21 cellular contexts compared by ENCODE assay signal in genomic region chr19:1307755-1308303, GRCh38. TPM values are rescaled to one million over a fixed set of nuclear protein-coding genes. Genes with fewer than 3 reads are reported as not detected.
DNase-seq lines count a peak whose midpoint lies in the region; ATAC-seq, FAIRE-seq and TF ChIP-seq lines count a peak whose summit lies in the region.
"Had no signal": no experiment of that assay in that cellular context is flagged by ENCODE, and none has a peak within 500 bp of the region (broad histone marks: within the 10 kb centered on the region; RNA-seq: fewer than 3 reads in every experiment).

No MANE protein-coding gene starts in this region.

- no peaks in the 10 kb centered on the region for H3K4me1 ChIP-seq in CD8-positive, alpha-beta memory T cell (ENCODE audit: insufficient read depth, low read length)
- peaks cover 6 to 66% of the 10 kb centered on the region in 2 experiments for H3K4me1 ChIP-seq in K562 (replicated peaks in 1 of 2; ENCODE audit: control insufficient read depth in 2 of 2, insufficient read depth in 2 of 2, low read length in 2 of 2)
- no peaks in the 10 kb centered on the region for H3K4me1 ChIP-seq in aorta (ENCODE audit: control insufficient read depth in 1 of 2, insufficient read depth in 2 of 2, low read length in 2 of 2)
- H3K4me1 ChIP-seq: HAP-1 had no signal

- H3K9ac ChIP-seq in K562 (ENCODE audit: insufficient read depth in 1 of 2, low read depth in 2 of 2, low read length in 2 of 2) = peak overlapping the region; percentile 79 to 93

- H3K9me3 Mint-ChIP-seq in T-helper 2 cell treated with Interferon-gamma antibody and Interleukin-4, amounts not matched to agents 5 μg/mL and 100 μg/mL, for 36 hours = no peaks in the 10 kb centered on the region
- no peaks in the 10 kb centered on the region for H3K9me3 Mint-ChIP-seq in CD8-positive, alpha-beta memory T cell
- H3K9me3 Mint-ChIP-seq in glutamatergic neuron (ENCODE audit: unreplicated experiment) = peaks cover 2% of the 10 kb centered on the region
- H3K9me3 Mint-ChIP-seq: CD4-positive, CD25-positive, alpha-beta regulatory T cell; HFFc6 had no signal

- 29% methylated on average over 17 of the region's 20 CpGs for WGBS in K562 (ENCODE audit: insufficient coverage, low coverage, missing lambda C conversion rate)
- WGBS in aorta, 2 donors = 92% methylated on average over 19 to 20 of the region's 20 CpGs

- H3K36me3 ChIP-seq in CD8-positive, alpha-beta memory T cell (ENCODE audit: insufficient read depth, low read length) = no peaks in the 10 kb centered on the region
- no peaks in the 10 kb centered on the region for H3K36me3 ChIP-seq in K562 (ENCODE audit: control insufficient read depth, insufficient read depth, low read length)
- H3K36me3 ChIP-seq in aorta (ENCODE audit: control insufficient read depth in 1 of 2, insufficient read depth in 2 of 2, low read length in 1 of 2) = no peaks in the 10 kb centered on the region
- H3K36me3 ChIP-seq: BLaER1 treated with 17β-estradiol and CSF1 and Interleukin-3, amounts not matched to agents 10 nM and 100 nM; HAP-1 had no signal

- TF ChIP-seq POLR2A in K562 (conservative IDR thresholded peaks at IDR 0.05) = no peak

- H3K27me3 ChIP-seq in CD8-positive, alpha-beta memory T cell (ENCODE audit: insufficient read depth, low read length, poor library complexity, severe bottlenecking) = no peaks in the 10 kb centered on the region
- H3K27me3 ChIP-seq in K562 (ENCODE audit: control insufficient read depth in 2 of 2, insufficient read depth in 2 of 2, low read length in 2 of 2) (no peaks in the 10 kb centered on the region), aorta (ENCODE audit: control insufficient read depth in 1 of 2, insufficient read depth in 2 of 2, low read length in 1 of 2) (peaks cover 0 to 4% of the 10 kb centered on the region in 2 donors)

- peak overlapping the region; percentile 47 for H3K27ac ChIP-seq in CD8-positive, alpha-beta memory T cell (ENCODE audit: low read depth, low read length)
- peak overlapping the region; percentile 78 for H3K27ac ChIP-seq in K562 (ENCODE audit: extremely low read depth, low read depth, low read length)
- H3K27ac ChIP-seq in aorta (ENCODE audit: low read depth in 1 of 2, low read length in 2 of 2) = no peak overlapping the region
- H3K27ac ChIP-seq: BLaER1 treated with 17β-estradiol and CSF1 and Interleukin-3, amounts not matched to agents 10 nM and 100 nM; HL-60 had no signal

- ATAC-seq in K562 (peak; percentile 10), aorta (ENCODE audit: low FRiP score) (no peak)

- CTCF ChIA-PET in CD8-positive, alpha-beta memory T cell (lab: Charles Lee) = interaction anchor here (0.7 kb wide), 1 partner anchor 50 kb away, joined by 3 read pairs; no protein-coding TSS in a partner anchor
- CTCF ChIA-PET in K562 (lab: Yijun Ruan, JAX; ENCODE audit: low intra/inter-chr PET ratio) = interaction anchor here (1.0 kb wide), 1 partner anchor 8 kb away, joined by 3 read pairs; no protein-coding TSS in a partner anchor

- FAIRE-seq in K562 (lab: Jason Lieb, UNC) = no peak
- FAIRE-seq: G401.6, GM12892, H1 had no signal

- H3K27ac Mint-ChIP-seq in T-helper 2 cell treated with Interferon-gamma antibody and Interleukin-4, amounts not matched to agents 5 μg/mL and 100 μg/mL, for 36 hours = no peak overlapping the region
- no peak overlapping the region for H3K27ac Mint-ChIP-seq in CD8-positive, alpha-beta memory T cell
- no peak overlapping the region for H3K27ac Mint-ChIP-seq in glutamatergic neuron (ENCODE audit: unreplicated experiment)
- H3K27ac Mint-ChIP-seq: CD4-positive, CD25-positive, alpha-beta regulatory T cell; HFFc6 had no signal

- intact Hi-C loops in K562 (cut with micrococcal nuclease) (no loop called here), aorta (cut with DNase I) (no loop called here)

- no peak for DNase-seq in T-helper 2 cell treated with Interferon-gamma antibody and Interleukin-4, amounts not matched to agents 5 μg/mL and 100 μg/mL, for 36 hours (ENCODE audit: low spot score)
- DNase-seq in T-helper 2 cell (no peak), K562 (ENCODE audit: extremely low read depth in 1 of 4, low spot score in 3 of 4) (no peak), glutamatergic neuron (no peak), activated T-cell treated with anti-CD3 and anti-CD28 coated beads for 4 hours (no peak), aorta (no peak)
- no peak for DNase-seq in CD8-positive, alpha-beta memory T cell
- DNase-seq: ACHN; Calu3; CD4-positive, CD25-positive, alpha-beta regulatory T cell; DMS 273 treated with DMSO at 0.1 percent for 48 hours; DMS79 treated with DMSO at 0.1 percent for 48 hours; EL; HFFc6 had no signal

- POLR2A ChIA-PET in CD8-positive, alpha-beta memory T cell (lab: Charles Lee) = no interaction called here
- POLR2A ChIA-PET in K562 (lab: Yijun Ruan, JAX) = interaction anchor here (0.7 to 1.6 kb wide), 8 partner anchors 9 to 64 kb away, joined by 3 to 5 read pairs (median 4); no protein-coding TSS in a partner anchor

- in situ Hi-C loops in K562 (cut with MboI) = no loop called here

- H3K79me2 ChIP-seq in K562 (ENCODE audit: control insufficient read depth, insufficient read depth, low read length) = peaks cover 16% of the 10 kb centered on the region; the same call in 2 of the 3 replicates

- no peak for TF ChIP-seq RAD21 in Ishikawa (IDR thresholded peaks at IDR 0.05; ENCODE audit: low read depth)
- TF ChIP-seq RAD21 in K562 (CRISPR knock-in tag; conservative IDR thresholded peaks at IDR 0.05 in 1 of 2, IDR thresholded peaks at IDR 0.05 in 1 of 2) = no peak

- BruUV-seq in K562 (replicated peaks; lab: Mats Ljungman, UMichigan) = TSS peak; percentile 63

- no peaks in the 10 kb centered on the region for H3K9me1 ChIP-seq in K562 (ENCODE audit: control insufficient read depth, insufficient read depth, low read length)

- H3K4me1 Mint-ChIP-seq in T-helper 2 cell treated with Interferon-gamma antibody and Interleukin-4, amounts not matched to agents 5 μg/mL and 100 μg/mL, for 36 hours (ENCODE audit: low read depth) = no peaks in the 10 kb centered on the region
- H3K4me1 Mint-ChIP-seq in CD8-positive, alpha-beta memory T cell = no peaks in the 10 kb centered on the region
- no peaks in the 10 kb centered on the region for H3K4me1 Mint-ChIP-seq in glutamatergic neuron (ENCODE audit: low read depth, unreplicated experiment)
- H3K4me1 Mint-ChIP-seq: CD4-positive, CD25-positive, alpha-beta regulatory T cell had no signal

- H3K4me3 ChIP-seq in CD8-positive, alpha-beta memory T cell (ENCODE audit: low read length) = no peak overlapping the region
- H3K4me3 ChIP-seq in K562 (peak overlapping the region; percentile 56), aorta (ENCODE audit: low read length in 2 of 2) (no peak overlapping the region)
- H3K4me3 ChIP-seq: BLaER1 treated with 17β-estradiol and CSF1 and Interleukin-3, amounts not matched to agents 10 nM and 100 nM; HAP-1 had no signal

- H3K4me3 Mint-ChIP-seq in T-helper 2 cell treated with Interferon-gamma antibody and Interleukin-4, amounts not matched to agents 5 μg/mL and 100 μg/mL, for 36 hours = peak overlapping the region; percentile 32
- H3K4me3 Mint-ChIP-seq in CD8-positive, alpha-beta memory T cell = peak overlapping the region in 1 of 7 donors; percentile 32
- H3K4me3 Mint-ChIP-seq in glutamatergic neuron (ENCODE audit: unreplicated experiment) = no peak overlapping the region
- H3K4me3 Mint-ChIP-seq: CD4-positive, CD25-positive, alpha-beta regulatory T cell; HFFc6 had no signal

- peak overlapping the region; percentile 95 for H3K4me2 ChIP-seq in K562 (ENCODE audit: insufficient read depth, low read length)

- H3K27me3 Mint-ChIP-seq in T-helper 2 cell treated with Interferon-gamma antibody and Interleukin-4, amounts not matched to agents 5 μg/mL and 100 μg/mL, for 36 hours (ENCODE audit: low read depth) = no peaks in the 10 kb centered on the region
- H3K27me3 Mint-ChIP-seq in CD8-positive, alpha-beta memory T cell = no peaks in the 10 kb centered on the region
- H3K27me3 Mint-ChIP-seq in glutamatergic neuron (ENCODE audit: unreplicated experiment) = no peaks in the 10 kb centered on the region
- H3K27me3 Mint-ChIP-seq: CD4-positive, CD25-positive, alpha-beta regulatory T cell had no signal

- H3K9me3 ChIP-seq in CD8-positive, alpha-beta memory T cell (ENCODE audit: low read length) = no peaks in the 10 kb centered on the region
- H3K9me3 ChIP-seq in K562 (replicated peaks; ENCODE audit: control insufficient read depth, insufficient read depth, low read depth, low read length) (no peaks in the 10 kb centered on the region), aorta (ENCODE audit: control insufficient read depth, low read length) (no peaks in the 10 kb centered on the region)
- H3K9me3 ChIP-seq: BLaER1 treated with 17β-estradiol and CSF1 and Interleukin-3, amounts not matched to agents 10 nM and 100 nM; HAP-1 had no signal

- TF ChIP-seq EP300 in Ishikawa (IDR thresholded peaks at IDR 0.05; ENCODE audit: borderline replicate concordance) (no peak), K562 (IDR thresholded peaks at IDR 0.05; ENCODE audit: low read length) (no peak)

- H4K20me1 ChIP-seq in K562 (replicated peaks; ENCODE audit: control insufficient read depth, insufficient read depth, low read length) = peaks cover 8% of the 10 kb centered on the region; the same call in 1 of the 2 replicates

- H2AFZ ChIP-seq in K562 (ENCODE audit: low read depth, low read length) = peak overlapping the region; percentile 91

- TF ChIP-seq CTCF in K562 (IDR thresholded peaks at IDR 0.05 in 2 of 3, conservative IDR thresholded peaks at IDR 0.05 in 1 of 3; ENCODE audit: insufficient read depth in 2 of 3, low read depth in 1 of 3, low read length in 3 of 3) = no peak
- no peak for TF ChIP-seq CTCF in glutamatergic neuron (IDR thresholded peaks at IDR 0.05; ENCODE audit: partially characterized antibody, unreplicated experiment)

- no peaks in the 10 kb centered on the region for H3K36me3 Mint-ChIP-seq in T-helper 2 cell treated with Interferon-gamma antibody and Interleukin-4, amounts not matched to agents 5 μg/mL and 100 μg/mL, for 36 hours (ENCODE audit: low read depth)
- no peaks in the 10 kb centered on the region for H3K36me3 Mint-ChIP-seq in CD8-positive, alpha-beta memory T cell
- H3K36me3 Mint-ChIP-seq in glutamatergic neuron (ENCODE audit: unreplicated experiment) = no peaks in the 10 kb centered on the region
- H3K36me3 Mint-ChIP-seq: CD4-positive, CD25-positive, alpha-beta regulatory T cell had no signal

RNA-seq across cellular contexts. Expression of gene EFNA2, which starts 22.2 kb away (rescaled TPM):
- total RNA-seq in CD8-positive, alpha-beta memory T cell = not detected
- not detected for polyA plus RNA-seq in CD8-positive, alpha-beta memory T cell
- not detected in 2 replicates for total RNA-seq in K562 (2011; cell fraction: chromatin; rRNA removed; ENCODE audit: low replicate concordance)
- not detected in 2 replicates for total RNA-seq in K562 (2011; cell fraction: nucleolus; rRNA removed)
- not detected in 2 replicates for total RNA-seq in K562 (2011; cell fraction: nucleoplasm; rRNA removed)
- 0.16 TPM in 1 of 2 replicates, not detected in the other for total RNA-seq in K562 (2014; rRNA removed)
- not detected in 2 replicates for total RNA-seq in K562 (2014; rRNA removed; fragmentation: Illumina TruSeq; extraction: Trizol)
- total RNA-seq in K562 (2015; rRNA removed; fragmentation: Illumina TruSeq; extraction: Trizol) = not detected in 2 replicates
- 0.38 and 0.44 TPM in 2 replicates for total RNA-seq in K562 (2021)
- polyA plus RNA-seq in K562 (2011; rRNA removed) = 0.11 and 0.27 TPM in 2 replicates
- polyA plus RNA-seq in K562 (2011; cell fraction: cytosol; rRNA removed) = 0.34 and 0.88 TPM in 2 replicates
- polyA plus RNA-seq in K562 (2011; cell fraction: nucleus; rRNA removed) = 0.24 and 0.25 TPM in 2 replicates
- not detected in 2 replicates for polyA plus RNA-seq in K562 (2012)
- not detected in 2 replicates for polyA plus RNA-seq in K562 (2014; fragmentation: Illumina TruSeq; extraction: Trizol)
- not detected for polyA plus RNA-seq in K562 (2014; fragmentation: Nextera tagmentation; extraction: Ambion mirVana)
- polyA plus RNA-seq in K562 (2014; rRNA removed) = 0.12 and 0.15 TPM in 2 replicates
- polyA minus RNA-seq in K562 (2011; rRNA and poly(A)+ RNA removed) = not detected in 2 replicates
- not detected in 2 replicates for polyA minus RNA-seq in K562 (2011; cell fraction: cytosol; rRNA and poly(A)+ RNA removed)
- polyA minus RNA-seq in K562 (2011; cell fraction: nucleus; rRNA and poly(A)+ RNA removed) = not detected in 2 replicates
- total RNA-seq in glutamatergic neuron (ENCODE audit: unreplicated experiment) = 61.4 TPM
- total RNA-seq in aorta = not detected
- polyA plus RNA-seq in aorta = 1 to 10 TPM in 1 of 2 donors, not detected in 1; 2.8 TPM
- total RNA-seq: CD4-positive, CD25-positive, alpha-beta regulatory T cell; HFFc6 had no signal
- polyA plus RNA-seq: CD4-positive, CD25-positive, alpha-beta regulatory T cell had no signal

RNA-seq across cellular contexts. Expression of gene FAM174C, which starts 32.5 kb away (rescaled TPM):
- 100 to 1,000 TPM; 113 TPM for total RNA-seq in CD8-positive, alpha-beta memory T cell
- polyA plus RNA-seq in CD8-positive, alpha-beta memory T cell = 100 TPM
- total RNA-seq in K562 (2011; cell fraction: chromatin; rRNA removed; ENCODE audit: low replicate concordance) = 6.3 and 26.6 TPM in 2 replicates
- 40.9 and 47.0 TPM in 2 replicates for total RNA-seq in K562 (2011; cell fraction: nucleolus; rRNA removed)
- total RNA-seq in K562 (2011; cell fraction: nucleoplasm; rRNA removed) = 20.7 and 26.9 TPM in 2 replicates
- total RNA-seq in K562 (2014; rRNA removed) (72.2 and 108 TPM in 2 replicates), K562 (2014; rRNA removed; fragmentation: Illumina TruSeq; extraction: Trizol) (1.3 and 2.8 TPM in 2 replicates), K562 (2015; rRNA removed; fragmentation: Illumina TruSeq; extraction: Trizol) (40.3 and 42.6 TPM in 2 replicates), K562 (2021) (81.9 and 85.0 TPM in 2 replicates), glutamatergic neuron (ENCODE audit: unreplicated experiment) (17.3 TPM), aorta (10 to 100 TPM; 21.9 to 23.3 TPM)
- polyA plus RNA-seq in K562 (2011; rRNA removed) (20.3 and 30.4 TPM in 2 replicates), K562 (2014; fragmentation: Illumina TruSeq; extraction: Trizol) (11.7 and 56.4 TPM in 2 replicates), K562 (2014; fragmentation: Nextera tagmentation; extraction: Ambion mirVana) (1 to 10 TPM in 1 of 2 experiments, under 1 TPM in 1; 0.66 to 2.7 TPM), K562 (2014; rRNA removed) (89.6 and 119 TPM in 2 replicates), aorta (10 to 100 TPM; 43.8 to 68.8 TPM)
- polyA plus RNA-seq in K562 (2011; cell fraction: cytosol; rRNA removed) = 58.0 and 177 TPM in 2 replicates
- 28.1 and 53.8 TPM in 2 replicates for polyA plus RNA-seq in K562 (2011; cell fraction: nucleus; rRNA removed)
- polyA plus RNA-seq in K562 (2012) = 65.9 and 75.4 TPM in 2 replicates
- 4.8 and 6.1 TPM in 2 replicates for polyA minus RNA-seq in K562 (2011; rRNA and poly(A)+ RNA removed)
- polyA minus RNA-seq in K562 (2011; cell fraction: cytosol; rRNA and poly(A)+ RNA removed) = 19.6 and 23.7 TPM in 2 replicates
- 12.0 and 12.8 TPM in 2 replicates for polyA minus RNA-seq in K562 (2011; cell fraction: nucleus; rRNA and poly(A)+ RNA removed)

RNA-seq across cellular contexts. Expression of gene CIRBP, which starts 38.7 kb away (rescaled TPM):
- 100 to 1,000 TPM; 253 to 258 TPM for total RNA-seq in CD8-positive, alpha-beta memory T cell
- 238 TPM for polyA plus RNA-seq in CD8-positive, alpha-beta memory T cell
- total RNA-seq in K562 (2011; cell fraction: chromatin; rRNA removed; ENCODE audit: low replicate concordance) = 283 and 504 TPM in 2 replicates
- 457 and 483 TPM in 2 replicates for total RNA-seq in K562 (2011; cell fraction: nucleolus; rRNA removed)
- 431 and 450 TPM in 2 replicates for total RNA-seq in K562 (2011; cell fraction: nucleoplasm; rRNA removed)
- total RNA-seq in K562 (2014; rRNA removed) (168 and 249 TPM in 2 replicates), K562 (2014; rRNA removed; fragmentation: Illumina TruSeq; extraction: Trizol) (189 and 200 TPM in 2 replicates), K562 (2015; rRNA removed; fragmentation: Illumina TruSeq; extraction: Trizol) (176 and 206 TPM in 2 replicates), K562 (2021) (181 and 222 TPM in 2 replicates), glutamatergic neuron (ENCODE audit: unreplicated experiment) (341 TPM), aorta (100 to 1,000 TPM; 391 to 397 TPM)
- polyA plus RNA-seq in K562 (2011; rRNA removed) (124 and 166 TPM in 2 replicates), K562 (2014; fragmentation: Illumina TruSeq; extraction: Trizol) (222 and 345 TPM in 2 replicates), K562 (2014; fragmentation: Nextera tagmentation; extraction: Ambion mirVana) (10 to 100 TPM; 20.5 to 21.4 TPM), K562 (2014; rRNA removed) (306 and 327 TPM in 2 replicates), aorta (1,000 to 10,000 TPM in 1 of 2 donors, 100 to 1,000 TPM in 1; 252 to 1,634 TPM)
- 92.3 and 201 TPM in 2 replicates for polyA plus RNA-seq in K562 (2011; cell fraction: cytosol; rRNA removed)
- polyA plus RNA-seq in K562 (2011; cell fraction: nucleus; rRNA removed) = 882 and 1,025 TPM in 2 replicates
- polyA plus RNA-seq in K562 (2012) = 288 and 291 TPM in 2 replicates
- polyA minus RNA-seq in K562 (2011; rRNA and poly(A)+ RNA removed) = 46.9 and 50.4 TPM in 2 replicates
- polyA minus RNA-seq in K562 (2011; cell fraction: cytosol; rRNA and poly(A)+ RNA removed) = 50.4 and 50.8 TPM in 2 replicates
- polyA minus RNA-seq in K562 (2011; cell fraction: nucleus; rRNA and poly(A)+ RNA removed) = 117 and 135 TPM in 2 replicates

RNA-seq across cellular contexts. Expression of gene MIDN, which starts 59.4 kb away (rescaled TPM):
- 10 to 100 TPM; 39.8 to 45.3 TPM for total RNA-seq in CD8-positive, alpha-beta memory T cell
- polyA plus RNA-seq in CD8-positive, alpha-beta memory T cell = 14.6 TPM
- 30.7 and 106 TPM in 2 replicates for total RNA-seq in K562 (2011; cell fraction: chromatin; rRNA removed; ENCODE audit: low replicate concordance)
- 81.7 and 90.7 TPM in 2 replicates for total RNA-seq in K562 (2011; cell fraction: nucleolus; rRNA removed)
- total RNA-seq in K562 (2011; cell fraction: nucleoplasm; rRNA removed) = 55.1 and 88.1 TPM in 2 replicates
- total RNA-seq in K562 (2014; rRNA removed) = 13.5 and 20.8 TPM in 2 replicates
- total RNA-seq in K562 (2014; rRNA removed; fragmentation: Illumina TruSeq; extraction: Trizol) = 3.9 and 4.8 TPM in 2 replicates
- total RNA-seq in K562 (2015; rRNA removed; fragmentation: Illumina TruSeq; extraction: Trizol) = 10.1 and 11.0 TPM in 2 replicates
- 120 and 121 TPM in 2 replicates for total RNA-seq in K562 (2021)
- polyA plus RNA-seq in K562 (2011; rRNA removed) = 7.0 and 10.2 TPM in 2 replicates
- 14.0 and 26.8 TPM in 2 replicates for polyA plus RNA-seq in K562 (2011; cell fraction: cytosol; rRNA removed)
- 44.8 and 87.0 TPM in 2 replicates for polyA plus RNA-seq in K562 (2011; cell fraction: nucleus; rRNA removed)
- polyA plus RNA-seq in K562 (2012) = 29.5 and 39.8 TPM in 2 replicates
- 20.5 and 38.3 TPM in 2 replicates for polyA plus RNA-seq in K562 (2014; fragmentation: Illumina TruSeq; extraction: Trizol)
- 1 to 10 TPM in 1 of 2 experiments, under 1 TPM in 1; 0.17 to 1.5 TPM for polyA plus RNA-seq in K562 (2014; fragmentation: Nextera tagmentation; extraction: Ambion mirVana)
- polyA plus RNA-seq in K562 (2014; rRNA removed) = 41.3 and 44.6 TPM in 2 replicates
- polyA minus RNA-seq in K562 (2011; rRNA and poly(A)+ RNA removed) = 2.7 and 3.0 TPM in 2 replicates
- polyA minus RNA-seq in K562 (2011; cell fraction: cytosol; rRNA and poly(A)+ RNA removed) = 29.9 and 43.2 TPM in 2 replicates
- 28.0 and 34.2 TPM in 2 replicates for polyA minus RNA-seq in K562 (2011; cell fraction: nucleus; rRNA and poly(A)+ RNA removed)
- total RNA-seq in glutamatergic neuron (ENCODE audit: unreplicated experiment) = 325 TPM
- 100 to 1,000 TPM; 112 to 121 TPM for total RNA-seq in aorta
- 10 to 100 TPM; 11.8 to 27.4 TPM for polyA plus RNA-seq in aorta

Comparison
In these comparisons a context has a peak if more than half of its experiments do, and no peak if none do; other contexts are left out.
1. H3K27ac ChIP-seq: peak in CD8-positive, alpha-beta memory T cell (single experiment) and K562 (single experiment); none in aorta (0 of 2).
2. RNA of gene EFNA2, which starts 22.2 kb away (total RNA-seq): 61.4 TPM in glutamatergic neuron (single experiment); not detected in CD8-positive, alpha-beta memory T cell, not detected in aorta and 0.16 to 0.44 TPM in K562; every median in the first group is over 10 times any median in the second.